Comparison of ENCODE assay signal across 14 cellular contexts in genomic region chr5:36156619-36157018, GRCh38. TPM values are rescaled to one million over a fixed set of nuclear protein-coding genes. Genes with fewer than 3 reads are reported as not detected.
DNase-seq lines count a peak whose midpoint lies in the region; ATAC-seq, FAIRE-seq and TF ChIP-seq lines count a peak whose summit lies in the region.
"Had no signal": no experiment of that assay in that cellular context is flagged by ENCODE, and none has a peak within 500 bp of the region (broad histone marks: within the 10 kb centered on the region; RNA-seq: fewer than 3 reads in every experiment).

No MANE protein-coding gene starts in this region.

- BruUV-seq in MCF 10A (replicated peaks; lab: Mats Ljungman, UMichigan) (no TSS peak), K562 (replicated peaks; lab: Mats Ljungman, UMichigan) (no TSS peak)

- no peaks in the 10 kb centered on the region for H3K27me3 Mint-ChIP-seq in MCF 10A (ENCODE audit: insufficient read depth, unreplicated experiment)

- CTCF ChIA-PET in MCF 10A (lab: Yijun Ruan, JAX) (interaction anchor here (0.7 to 2.9 kb wide), 4 partner anchors 9 to 22 kb away, joined by 3 to 21 read pairs (median 4); no protein-coding TSS in a partner anchor), K562 (lab: Yijun Ruan, JAX; ENCODE audit: low intra/inter-chr PET ratio) (no interaction called here)

- H3K9me3 ChIP-seq in breast epithelium = no peaks in the 10 kb centered on the region
- H3K9me3 ChIP-seq in K562 (replicated peaks; ENCODE audit: control insufficient read depth, insufficient read depth, low read depth, low read length) = no peaks in the 10 kb centered on the region
- no peaks in the 10 kb centered on the region for H3K9me3 ChIP-seq in hepatocyte (ENCODE audit: low read depth)
- H3K9me3 ChIP-seq in prostate gland = no peaks in the 10 kb centered on the region
- H3K9me3 ChIP-seq: colonic mucosa, suprapubic skin had no signal

- no peak for TF ChIP-seq EP300 in K562 (IDR thresholded peaks at IDR 0.05; ENCODE audit: low read length)

- no peak for FAIRE-seq in K562 (lab: Jason Lieb, UNC)

- no peak overlapping the region for H3K9ac ChIP-seq in K562 (ENCODE audit: insufficient read depth in 1 of 2, low read depth in 2 of 2, low read length in 2 of 2)
- H3K9ac ChIP-seq: parathyroid adenoma had no signal

- H3K36me3 ChIP-seq in breast epithelium = no peaks in the 10 kb centered on the region
- peaks cover 90% of the 10 kb centered on the region for H3K36me3 ChIP-seq in K562 (ENCODE audit: control insufficient read depth, insufficient read depth, low read length)
- H3K36me3 ChIP-seq in hepatocyte (replicated peaks; ENCODE audit: insufficient read depth, low read depth) = no peaks in the 10 kb centered on the region
- peaks cover 0 to 4% of the 10 kb centered on the region in 2 donors for H3K36me3 ChIP-seq in prostate gland
- H3K36me3 ChIP-seq: colonic mucosa had no signal

- TF ChIP-seq RAD21 in K562 (CRISPR knock-in tag; conservative IDR thresholded peaks at IDR 0.05 in 1 of 2, IDR thresholded peaks at IDR 0.05 in 1 of 2) = no peak

- TF ChIP-seq CTCF in MCF 10A (IDR thresholded peaks at IDR 0.05; ENCODE audit: unreplicated experiment) (no peak), breast epithelium (IDR thresholded peaks at IDR 0.05) (no peak), K562 (IDR thresholded peaks at IDR 0.05 in 2 of 3, conservative IDR thresholded peaks at IDR 0.05 in 1 of 3; ENCODE audit: insufficient read depth in 2 of 3, low read depth in 1 of 3, low read length in 3 of 3) (no peak), hepatocyte (IDR thresholded peaks at IDR 0.05; ENCODE audit: poor library complexity) (no peak), prostate gland (IDR thresholded peaks at IDR 0.05) (no peak)

- H3K4me3 ChIP-seq in breast epithelium (no peak overlapping the region), K562 (no peak overlapping the region), hepatocyte (no peak overlapping the region), prostate gland (no peak overlapping the region)
- H3K4me3 ChIP-seq: colonic mucosa, suprapubic skin had no signal

- H3K79me2 ChIP-seq in K562 (ENCODE audit: control insufficient read depth, insufficient read depth, low read length) (peaks cover 83% of the 10 kb centered on the region), hepatocyte (peaks cover 80% of the 10 kb centered on the region)

- peak overlapping the region; percentile 88 for H3K27ac Mint-ChIP-seq in MCF 10A (ENCODE audit: low read depth, unreplicated experiment)
- H3K27ac Mint-ChIP-seq: activated CD8-positive, alpha-beta T cell treated with anti-CD3 and anti-CD28 coated beads, Interleukin-2, amount 10 ng/mL, durations not matched to agents 7 days and 5 days had no signal

- intact Hi-C loops in MCF 10A (cut with micrococcal nuclease) = loop anchor here (10.0 kb wide), 1 partner anchor 82 kb away; no protein-coding TSS in a partner anchor
- intact Hi-C loops in breast epithelium (cut with DNase I; ENCODE audit: low total_unique reads) = no loop called here
- intact Hi-C loops in K562 (cut with micrococcal nuclease) = no loop called here
- intact Hi-C loops in prostate gland (cut with DNase I) = no loop called here

- H3K4me3 Mint-ChIP-seq in MCF 10A (ENCODE audit: unreplicated experiment) = peak overlapping the region; percentile 37
- H3K4me3 Mint-ChIP-seq: activated CD8-positive, alpha-beta T cell treated with anti-CD3 and anti-CD28 coated beads, Interleukin-2, amount 10 ng/mL, durations not matched to agents 7 days and 5 days had no signal

- H3K27ac ChIP-seq in breast epithelium = no peak overlapping the region
- no peak overlapping the region for H3K27ac ChIP-seq in K562 (ENCODE audit: extremely low read depth, low read depth, low read length)
- peak overlapping the region; percentile 75 for H3K27ac ChIP-seq in hepatocyte
- no peak overlapping the region for H3K27ac ChIP-seq in prostate gland
- H3K27ac ChIP-seq: colonic mucosa, parathyroid adenoma, suprapubic skin had no signal

- 96% methylated on average over 1 of the region's 1 CpG for WGBS in K562 (ENCODE audit: insufficient coverage, low coverage, missing lambda C conversion rate)
- 33% methylated on average over 1 of the region's 1 CpG for WGBS in hepatocyte (ENCODE audit: low lambda C conversion rate, missing lambda C conversion rate)
- WGBS in prostate gland = 62% methylated on average over 1 of the region's 1 CpG

- in situ Hi-C loops in K562 (cut with MboI) = no loop called here

- H3K4me1 Mint-ChIP-seq in MCF 10A (ENCODE audit: insufficient read depth, unreplicated experiment) = peaks cover 39% of the 10 kb centered on the region

- no peaks in the 10 kb centered on the region for H3K9me3 Mint-ChIP-seq in MCF 10A (ENCODE audit: unreplicated experiment)

- no peaks in the 10 kb centered on the region for H4K20me1 ChIP-seq in K562 (replicated peaks; ENCODE audit: control insufficient read depth, insufficient read depth, low read length)
- no peaks in the 10 kb centered on the region for H4K20me1 ChIP-seq in hepatocyte (ENCODE audit: insufficient read depth, poor library complexity, severe bottlenecking)

- H3K9me2 ChIP-seq in hepatocyte (replicated peaks; ENCODE audit: insufficient read depth) = no peaks in the 10 kb centered on the region

- H2AFZ ChIP-seq in K562 (ENCODE audit: low read depth, low read length) (no peak overlapping the region), hepatocyte (no peak overlapping the region)
- H2AFZ ChIP-seq: parathyroid adenoma had no signal

- H3K4me1 ChIP-seq in breast epithelium = peaks cover 0 to 4% of the 10 kb centered on the region in 2 donors
- peaks cover 6 to 10% of the 10 kb centered on the region in 2 experiments for H3K4me1 ChIP-seq in K562 (replicated peaks in 1 of 2; ENCODE audit: control insufficient read depth in 2 of 2, insufficient read depth in 2 of 2, low read length in 2 of 2)
- peaks cover 65% of the 10 kb centered on the region for H3K4me1 ChIP-seq in hepatocyte (ENCODE audit: insufficient read depth)
- H3K4me1 ChIP-seq in prostate gland (replicated peaks) = no peaks in the 10 kb centered on the region
- H3K4me1 ChIP-seq: colonic mucosa, parathyroid adenoma had no signal

- TF ChIP-seq POLR2A in breast epithelium (IDR thresholded peaks at IDR 0.05) (no peak), K562 (conservative IDR thresholded peaks at IDR 0.05) (no peak), prostate gland (IDR thresholded peaks at IDR 0.05) (no peak)

- peaks cover 63% of the 10 kb centered on the region for H3K36me3 Mint-ChIP-seq in MCF 10A (ENCODE audit: insufficient read depth, unreplicated experiment)

- H3K27me3 ChIP-seq in breast epithelium (no peaks in the 10 kb centered on the region), K562 (ENCODE audit: control insufficient read depth in 2 of 2, insufficient read depth in 2 of 2, low read length in 2 of 2) (no peaks in the 10 kb centered on the region), hepatocyte (no peaks in the 10 kb centered on the region), prostate gland (replicated peaks; ENCODE audit: insufficient read depth) (no peaks in the 10 kb centered on the region)
- H3K27me3 ChIP-seq: colonic mucosa, suprapubic skin had no signal

- DNase-seq in MCF 10A (ENCODE audit: unreplicated experiment) = no peak
- no peak for DNase-seq in breast epithelium (ENCODE audit: low spot score in 2 of 2)
- DNase-seq in K562 (ENCODE audit: extremely low read depth in 1 of 4, low spot score in 3 of 4) = no peak
- no peak for DNase-seq in hepatocyte (ENCODE audit: low spot score)
- DNase-seq in NCI-H1092 treated with DMSO at 0.1 percent for 48 hours (lab: John Stamatoyannopoulos, UW) = no peak
- DNase-seq in HT-29 (ENCODE audit: low spot score) = no peak
- DNase-seq in prostate gland (ENCODE audit: low spot score) = no peak
- DNase-seq: activated CD8-positive, alpha-beta T cell treated with anti-CD3 and anti-CD28 coated beads, Interleukin-2, amount 10 ng/mL, durations not matched to agents 7 days and 5 days; colonic mucosa; H7; OCI-M1 had no signal

- POLR2A ChIA-PET in MCF 10A (lab: Yijun Ruan, JAX) = interaction anchor here (0.6 to 2.0 kb wide), 5 partner anchors 10 to 1741 kb away, joined by 3 to 9 read pairs (median 4); partner anchors contain the start of gene NADK2
- POLR2A ChIA-PET in K562 (lab: Yijun Ruan, JAX) = interaction anchor here (1.3 kb wide), 1 partner anchor 8 kb away, joined by 3 read pairs; no protein-coding TSS in a partner anchor

- H3K9me1 ChIP-seq in K562 (ENCODE audit: control insufficient read depth, insufficient read depth, low read length) = no peaks in the 10 kb centered on the region

- ATAC-seq in K562 (no peak), GM21737 (IDR thresholded peaks at IDR 0.05; ENCODE audit: unreplicated experiment) (no peak)
- ATAC-seq: activated CD8-positive, alpha-beta T cell treated with anti-CD3 and anti-CD28 coated beads, Interleukin-2, amount 10 ng/mL, durations not matched to agents 7 days and 5 days had no signal

- no peak overlapping the region for H3K4me2 ChIP-seq in K562 (ENCODE audit: insufficient read depth, low read length)
- peak overlapping the region; percentile 64 for H3K4me2 ChIP-seq in hepatocyte

RNA-seq across cellular contexts. Expression of gene SKP2, which starts 4.7 kb away (rescaled TPM):
- total RNA-seq in MCF 10A (2022) (19.3 and 21.7 TPM in 2 replicates), breast epithelium (10 to 100 TPM in 1 of 3 donors, 1 to 10 TPM in 2; 9.1 to 11.1 (median 9.2) TPM), K562 (2014; rRNA removed) (48.4 and 65.3 TPM in 2 replicates), K562 (2014; rRNA removed; fragmentation: Illumina TruSeq; extraction: Trizol) (77.3 and 80.8 TPM in 2 replicates), K562 (2015; rRNA removed; fragmentation: Illumina TruSeq; extraction: Trizol) (91.4 and 97.5 TPM in 2 replicates), K562 (2021) (88.6 and 103 TPM in 2 replicates), hepatocyte (97.5 and 103 TPM in 2 replicates), prostate gland (1 to 10 TPM; 7.8 to 9.3 TPM)
- 28.4 and 31.8 TPM in 2 replicates for total RNA-seq in K562 (2011; cell fraction: chromatin; rRNA removed; ENCODE audit: low replicate concordance)
- total RNA-seq in K562 (2011; cell fraction: nucleolus; rRNA removed) = 24.7 and 27.8 TPM in 2 replicates
- 25.7 and 27.4 TPM in 2 replicates for total RNA-seq in K562 (2011; cell fraction: nucleoplasm; rRNA removed)
- polyA plus RNA-seq in K562 (2011; rRNA removed) (81.4 and 84.4 TPM in 2 replicates), K562 (2014; fragmentation: Illumina TruSeq; extraction: Trizol) (62.3 and 85.4 TPM in 2 replicates), K562 (2014; fragmentation: Nextera tagmentation; extraction: Ambion mirVana) (10 to 100 TPM; 30.0 to 48.3 TPM), K562 (2014; rRNA removed) (54.1 and 60.6 TPM in 2 replicates), hepatocyte (55.5 and 64.6 TPM in 2 replicates)
- polyA plus RNA-seq in K562 (2011; cell fraction: cytosol; rRNA removed) = 56.2 and 87.8 TPM in 2 replicates
- polyA plus RNA-seq in K562 (2011; cell fraction: nucleus; rRNA removed) = 56.6 and 58.2 TPM in 2 replicates
- polyA plus RNA-seq in K562 (2012) = 36.2 and 50.9 TPM in 2 replicates
- polyA minus RNA-seq in K562 (2011; rRNA and poly(A)+ RNA removed) = 97.0 and 97.2 TPM in 2 replicates
- 64.3 and 65.9 TPM in 2 replicates for polyA minus RNA-seq in K562 (2011; cell fraction: cytosol; rRNA and poly(A)+ RNA removed)
- 31.9 and 65.2 TPM in 2 replicates for polyA minus RNA-seq in K562 (2011; cell fraction: nucleus; rRNA and poly(A)+ RNA removed)
- total RNA-seq in HT-29 (2014; rRNA removed; shearing (Covaris generic)) = 58.9 and 59.4 TPM in 2 replicates

RNA-seq across cellular contexts. Expression of gene LMBRD2, which starts 4.9 kb away (rescaled TPM):
- total RNA-seq in MCF 10A (2022) (7.9 and 9.6 TPM in 2 replicates), breast epithelium (10 to 100 TPM; 11.0 to 19.3 (median 13.1) TPM), K562 (2014; rRNA removed) (10.9 and 24.2 TPM in 2 replicates), K562 (2014; rRNA removed; fragmentation: Illumina TruSeq; extraction: Trizol) (13.4 and 18.0 TPM in 2 replicates), K562 (2015; rRNA removed; fragmentation: Illumina TruSeq; extraction: Trizol) (10.5 and 11.8 TPM in 2 replicates), K562 (2021) (9.7 and 10.1 TPM in 2 replicates), hepatocyte (26.9 and 27.9 TPM in 2 replicates), prostate gland (10 to 100 TPM in 1 of 2 donors, 1 to 10 TPM in 1; 7.4 to 15.7 TPM)
- 10.5 and 36.3 TPM in 2 replicates for total RNA-seq in K562 (2011; cell fraction: chromatin; rRNA removed; ENCODE audit: low replicate concordance)
- total RNA-seq in K562 (2011; cell fraction: nucleolus; rRNA removed) = 7.8 and 10.5 TPM in 2 replicates
- 14.8 and 27.5 TPM in 2 replicates for total RNA-seq in K562 (2011; cell fraction: nucleoplasm; rRNA removed)
- polyA plus RNA-seq in K562 (2011; rRNA removed) (11.7 and 13.3 TPM in 2 replicates), K562 (2014; fragmentation: Illumina TruSeq; extraction: Trizol) (6.6 and 10.3 TPM in 2 replicates), K562 (2014; fragmentation: Nextera tagmentation; extraction: Ambion mirVana) (1 to 10 TPM; 2.1 to 3.3 TPM), K562 (2014; rRNA removed) (7.5 and 10.6 TPM in 2 replicates), hepatocyte (3.2 and 4.5 TPM in 2 replicates)
- polyA plus RNA-seq in K562 (2011; cell fraction: cytosol; rRNA removed) = 1.9 and 4.1 TPM in 2 replicates
- polyA plus RNA-seq in K562 (2011; cell fraction: nucleus; rRNA removed) = 12.0 and 17.9 TPM in 2 replicates
- 6.1 and 9.3 TPM in 2 replicates for polyA plus RNA-seq in K562 (2012)
- 26.5 and 26.7 TPM in 2 replicates for polyA minus RNA-seq in K562 (2011; rRNA and poly(A)+ RNA removed)
- polyA minus RNA-seq in K562 (2011; cell fraction: cytosol; rRNA and poly(A)+ RNA removed) = 9.6 and 16.6 TPM in 2 replicates
- 14.5 and 26.4 TPM in 2 replicates for polyA minus RNA-seq in K562 (2011; cell fraction: nucleus; rRNA and poly(A)+ RNA removed)
- total RNA-seq in HT-29 (2014; rRNA removed; shearing (Covaris generic)) = 5.0 and 5.4 TPM in 2 replicates
